9 cellular contexts compared by ENCODE assay signal in the genomic region with DNA sequence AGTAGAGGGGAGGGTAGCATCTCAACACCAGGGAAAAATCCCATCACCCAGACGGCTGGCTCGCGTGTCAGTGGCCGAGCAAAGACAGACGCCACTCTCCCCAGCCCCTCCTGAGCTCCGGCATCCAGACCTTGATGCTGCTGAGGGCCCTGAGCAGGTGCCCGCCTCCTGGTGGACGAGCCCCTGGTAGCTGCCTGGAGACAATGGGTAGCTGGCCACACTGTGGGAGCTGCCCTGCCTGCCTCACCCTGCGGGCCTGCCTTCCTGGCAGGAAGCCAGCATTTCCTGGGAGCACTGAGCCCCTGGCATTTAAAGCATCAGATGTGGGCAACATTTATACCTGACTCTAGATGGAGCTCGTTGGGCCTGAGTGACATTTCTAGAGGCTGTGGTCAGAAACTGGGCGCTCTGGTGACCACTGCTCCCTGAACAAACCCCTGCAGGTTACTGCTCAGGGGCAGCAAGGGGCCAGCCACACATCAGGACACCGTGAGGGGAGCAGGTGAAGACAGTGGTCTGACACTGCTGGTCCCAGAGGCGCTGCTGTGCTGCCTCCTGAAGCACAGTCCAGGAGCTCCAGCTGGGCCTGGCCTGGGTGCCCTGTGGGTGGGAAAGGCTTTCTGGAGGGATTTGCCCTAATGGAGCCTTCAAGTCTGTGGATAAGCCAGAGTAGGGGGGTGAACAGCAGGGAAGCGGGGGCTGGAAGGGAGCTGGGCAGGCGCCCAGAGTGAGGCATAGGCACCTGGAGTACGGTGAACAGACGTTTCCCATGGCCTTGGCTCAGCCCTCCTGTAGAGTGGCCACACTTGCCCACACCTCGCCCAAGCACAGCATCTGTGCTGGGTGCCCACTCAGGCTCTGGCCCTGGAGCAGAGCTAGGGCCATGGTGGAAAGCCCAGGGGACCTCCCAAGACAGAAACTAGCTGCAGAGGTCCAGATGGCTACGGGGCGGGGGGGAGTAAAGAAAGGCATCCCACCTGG.
DNase-seq lines count a peak whose midpoint lies in the region; ATAC-seq and TF ChIP-seq lines count a peak whose summit lies in the region.
"Had no signal": no experiment of that assay in that cellular context is flagged by ENCODE, and none has a peak within 500 bp of the region (broad histone marks: within the 10 kb centered on the region; RNA-seq: fewer than 3 reads in every experiment).

No MANE protein-coding gene starts in this region.

- peaks cover 2% of the 10 kb centered on the region for H3K36me3 Mint-ChIP-seq in neural progenitor cell
- peaks cover 2% of the 10 kb centered on the region for H3K36me3 Mint-ChIP-seq in mesothelial cell of epicardium
- no peaks in the 10 kb centered on the region for H3K36me3 Mint-ChIP-seq in effector memory CD8-positive, alpha-beta T cell (ENCODE audit: insufficient read depth)

- H3K27me3 ChIP-seq in neural progenitor cell = no peaks in the 10 kb centered on the region

- no peak for ATAC-seq in HG03342 (IDR thresholded peaks at IDR 0.05; ENCODE audit: unreplicated experiment)
- no peak for ATAC-seq in effector memory CD8-positive, alpha-beta T cell (replicated peaks)

- peak overlapping the region; percentile 49 for H3K27ac ChIP-seq in neural progenitor cell

- H3F3A ChIP-seq in neural progenitor cell (ENCODE audit: low read depth) = peaks cover 28% of the 10 kb centered on the region

- peaks cover 24% of the 10 kb centered on the region for H3K4me1 Mint-ChIP-seq in neural progenitor cell
- peaks cover 23% of the 10 kb centered on the region for H3K4me1 Mint-ChIP-seq in mesothelial cell of epicardium
- peaks cover 0 to 5% of the 10 kb centered on the region in 2 donors for H3K4me1 Mint-ChIP-seq in effector memory CD8-positive, alpha-beta T cell (ENCODE audit: low read depth in 2 of 2)

- no peak overlapping the region for H3K4me3 ChIP-seq in neural progenitor cell

- H3K4me3 Mint-ChIP-seq in neural progenitor cell = no peak overlapping the region
- no peak overlapping the region for H3K4me3 Mint-ChIP-seq in mesothelial cell of epicardium
- no peak overlapping the region for H3K4me3 Mint-ChIP-seq in effector memory CD8-positive, alpha-beta T cell

- H3K36me3 ChIP-seq in neural progenitor cell = no peaks in the 10 kb centered on the region

- peak overlapping the region; percentile 61 for H3K4me2 ChIP-seq in neural progenitor cell

- DNase-seq in ELF-1 (ENCODE audit: low read depth, low spot score) (peak; percentile 35), NCI-H1092 (lab: John Stamatoyannopoulos, UW) (peak; percentile 41), astrocyte of the hippocampus (ENCODE audit: low read depth, low spot score) (peak; percentile 78), neural progenitor cell (ENCODE audit: low spot score) (peak; percentile 55), mesothelial cell of epicardium (ENCODE audit: low spot score in 2 of 2, unreplicated experiment in 2 of 2) (no peak)
- DNase-seq in effector memory CD8-positive, alpha-beta T cell = no peak
- DNase-seq: cerebellar nuclear complex, NCI-H526 treated with DMSO at 0.1 percent for 48 hours had no signal

- H3K9ac ChIP-seq in neural progenitor cell = no peak overlapping the region

- TF ChIP-seq CTCF in neural progenitor cell (IDR thresholded peaks at IDR 0.05) (peak; percentile 8), mesothelial cell of epicardium (IDR thresholded peaks at IDR 0.05; ENCODE audit: unreplicated experiment) (no peak)

- H3K9me3 Mint-ChIP-seq in neural progenitor cell (no peaks in the 10 kb centered on the region), mesothelial cell of epicardium (no peaks in the 10 kb centered on the region)
- no peaks in the 10 kb centered on the region for H3K9me3 Mint-ChIP-seq in effector memory CD8-positive, alpha-beta T cell

- H3K27me3 Mint-ChIP-seq in neural progenitor cell (ENCODE audit: insufficient read depth, low read depth) (peaks cover 5% of the 10 kb centered on the region), mesothelial cell of epicardium (ENCODE audit: low read depth) (no peaks in the 10 kb centered on the region)
- H3K27me3 Mint-ChIP-seq in effector memory CD8-positive, alpha-beta T cell = peaks cover 15 to 22% of the 10 kb centered on the region in 2 donors

- H4K20me1 ChIP-seq in neural progenitor cell (ENCODE audit: low read depth) = peaks cover 4% of the 10 kb centered on the region

- H3K79me2 ChIP-seq in neural progenitor cell (ENCODE audit: low read depth) = no peaks in the 10 kb centered on the region

- no peak overlapping the region for H3K27ac Mint-ChIP-seq in neural progenitor cell
- H3K27ac Mint-ChIP-seq in mesothelial cell of epicardium = no peak overlapping the region
- no peak overlapping the region for H3K27ac Mint-ChIP-seq in effector memory CD8-positive, alpha-beta T cell

- no peak overlapping the region for H2AFZ ChIP-seq in neural progenitor cell (replicated peaks)

- peaks cover 27% of the 10 kb centered on the region for H3K4me1 ChIP-seq in neural progenitor cell

- no peaks in the 10 kb centered on the region for H3K9me3 ChIP-seq in neural progenitor cell (ENCODE audit: low read depth)

Comparison
In these comparisons a context has a peak if more than half of its experiments do, and no peak if none do; other contexts are left out.
1. DNase-seq: peak in ELF-1 (single experiment), NCI-H1092 (single experiment), astrocyte of the hippocampus (single experiment) and neural progenitor cell (single experiment); none in mesothelial cell of epicardium (0 of 2) and effector memory CD8-positive, alpha-beta T cell (0 of 3).